In genomic region chr18:59672125-59672769, GRCh38 we compare ENCODE assay signal across 13 cellular contexts. TPM values are rescaled to one million over a fixed set of nuclear protein-coding genes. Genes with fewer than 3 reads are reported as not detected.
DNase-seq lines count a peak whose midpoint lies in the region; ATAC-seq, FAIRE-seq and TF ChIP-seq lines count a peak whose summit lies in the region.
"Had no signal": no experiment of that assay in that cellular context is flagged by ENCODE, and none has a peak within 500 bp of the region (broad histone marks: within the 10 kb centered on the region; RNA-seq: fewer than 3 reads in every experiment).

No MANE protein-coding gene starts in this region.

- peaks cover 6% of the 10 kb centered on the region for H3K4me1 ChIP-seq in keratinocyte (ENCODE audit: control insufficient read depth, extremely low read depth, insufficient read depth, low read length)
- H3K4me1 ChIP-seq in OCI-LY7 (ENCODE audit: insufficient read depth, low read length, poor library complexity, severe bottlenecking), result no peaks in the 10 kb centered on the region
- H3K4me1 ChIP-seq: Peyer's patch had no signal

- CTCF ChIA-PET in OCI-LY7 (lab: Charles Lee; ENCODE audit: unreplicated experiment), result no interaction called here

- POLR2A ChIA-PET in OCI-LY7 (lab: Charles Lee), result interaction anchor here (0.6 kb wide), 1 partner anchor 105 kb away, joined by 4 read pairs; no protein-coding TSS in a partner anchor

- TF ChIP-seq CTCF in D721Med (IDR thresholded peaks at IDR 0.05; ENCODE audit: insufficient read depth, missing control alignments), result no peak
- no peak for TF ChIP-seq CTCF in keratinocyte (optimal IDR thresholded peaks at IDR 0.05 in 1 of 3, IDR thresholded peaks at IDR 0.05 in 1 of 3, conservative IDR thresholded peaks at IDR 0.05 in 1 of 3; ENCODE audit: extremely low read depth in 1 of 3, insufficient read depth in 2 of 3, low read length in 3 of 3)
- no peak for TF ChIP-seq CTCF in OCI-LY7 (conservative IDR thresholded peaks at IDR 0.05; ENCODE audit: low read length)

- peaks cover 2% of the 10 kb centered on the region for H3K27me3 Mint-ChIP-seq in activated naive CD8-positive, alpha-beta T cell treated with anti-CD3 and anti-CD28 coated beads, Interleukin-2, amount 50 U/mL, for 24 hours
- H3K27me3 Mint-ChIP-seq: activated naive CD8-positive, alpha-beta T cell treated with anti-CD3 and anti-CD28 coated beads, Interleukin-2, amount 10 ng/mL, durations not matched to agents 7 days and 5 days had no signal

- no peaks in the 10 kb centered on the region for H3K36me3 Mint-ChIP-seq in activated naive CD8-positive, alpha-beta T cell treated with anti-CD3 and anti-CD28 coated beads, Interleukin-2, amount 50 U/mL, for 24 hours (ENCODE audit: low read depth)
- H3K36me3 Mint-ChIP-seq: activated naive CD8-positive, alpha-beta T cell treated with anti-CD3 and anti-CD28 coated beads, Interleukin-2, amount 10 ng/mL, durations not matched to agents 7 days and 5 days; stimulated activated memory B cell treated with anti-CD40 and anti-IgM and Interleukin-4, amounts not matched to agents 10 μg/mL and 1 μg/mL and 100 μg/mL, for 72 hours had no signal

- dilution Hi-C loops in keratinocyte (cut with MboI; ENCODE audit: extremely low pct_ligation_motif_present, low sequenced_read_pairs), result no loop called here

- no peak overlapping the region for H3K9ac ChIP-seq in keratinocyte (ENCODE audit: control insufficient read depth, extremely low read depth, insufficient read depth, low read length)

- no peak for ATAC-seq in activated naive CD8-positive, alpha-beta T cell treated with anti-CD3 and anti-CD28 coated beads, Interleukin-2, amount 50 U/mL, for 24 hours
- ATAC-seq: stimulated activated memory B cell treated with anti-CD40 and anti-IgM and Interleukin-4, amounts not matched to agents 10 μg/mL and 1 μg/mL and 100 μg/mL, for 72 hours had no signal

- DNase-seq in D721Med (ENCODE audit: insufficient read length, low spot score), result no peak
- DNase-seq in NCI-H1105 (lab: John Stamatoyannopoulos, UW), result peak; percentile 87
- peak; percentile 73 for DNase-seq in RPMI7951 (ENCODE audit: low read depth)
- no peak for DNase-seq in keratinocyte (ENCODE audit: low read depth, low spot score)
- DNase-seq in hippocampal formation (lab: John Stamatoyannopoulos, UW), result no peak
- no peak for DNase-seq in OCI-LY7 (ENCODE audit: low spot score)
- DNase-seq in activated naive CD8-positive, alpha-beta T cell treated with anti-CD3 and anti-CD28 coated beads, Interleukin-2, amount 50 U/mL, for 24 hours, result no peak
- DNase-seq in activated CD4-positive, CD25-positive, alpha-beta regulatory T cell (lab: John Stamatoyannopoulos, UW), result no peak
- DNase-seq: activated naive CD8-positive, alpha-beta T cell treated with anti-CD3 and anti-CD28 coated beads, Interleukin-2, amount 10 ng/mL, durations not matched to agents 7 days and 5 days; MV-4-11; Peyer's patch had no signal

- no peaks in the 10 kb centered on the region for H3K27me3 ChIP-seq in keratinocyte (ENCODE audit: control insufficient read depth, extremely low read depth, insufficient read depth, low read length)
- H3K27me3 ChIP-seq: Peyer's patch had no signal

- H3K79me2 ChIP-seq in keratinocyte (ENCODE audit: control insufficient read depth, insufficient read depth, low read length), result peaks cover 4% of the 10 kb centered on the region
- no peaks in the 10 kb centered on the region for H3K79me2 ChIP-seq in OCI-LY7 (ENCODE audit: insufficient read depth, low read depth, low read length)

- H3K9me2 ChIP-seq in OCI-LY7 (ENCODE audit: insufficient read depth, low read length), result no peaks in the 10 kb centered on the region

- H3K36me3 ChIP-seq in keratinocyte (ENCODE audit: control insufficient read depth in 2 of 2, extremely low read depth in 1 of 2, insufficient read depth in 2 of 2, low read length in 2 of 2) (no peaks in the 10 kb centered on the region), OCI-LY7 (ENCODE audit: insufficient read depth, low read length) (no peaks in the 10 kb centered on the region)
- H3K36me3 ChIP-seq: Peyer's patch had no signal

- H3K4me3 ChIP-seq in keratinocyte (ENCODE audit: control insufficient read depth in 2 of 3, extremely low read depth in 1 of 3, insufficient read depth in 2 of 3, low read depth in 1 of 3, low read length in 3 of 3) (no peak overlapping the region), OCI-LY7 (ENCODE audit: low read depth, low read length, poor library complexity, severe bottlenecking) (no peak overlapping the region)
- H3K4me3 ChIP-seq: Peyer's patch had no signal

- intact Hi-C loops in OCI-LY7 (cut with micrococcal nuclease; ENCODE audit: unreplicated experiment), result no loop called here

- H3K27ac Mint-ChIP-seq in activated naive CD8-positive, alpha-beta T cell treated with anti-CD3 and anti-CD28 coated beads, Interleukin-2, amount 50 U/mL, for 24 hours, result no peak overlapping the region
- H3K27ac Mint-ChIP-seq: activated naive CD8-positive, alpha-beta T cell treated with anti-CD3 and anti-CD28 coated beads, Interleukin-2, amount 10 ng/mL, durations not matched to agents 7 days and 5 days; stimulated activated memory B cell treated with anti-CD40 and anti-IgM and Interleukin-4, amounts not matched to agents 10 μg/mL and 1 μg/mL and 100 μg/mL, for 72 hours had no signal

- FAIRE-seq in D721Med (lab: Jason Lieb, UNC) (peak; percentile 6), keratinocyte (lab: Jason Lieb, UNC) (peak; percentile 32)
- FAIRE-seq: TTC549 had no signal

- H3K4me3 Mint-ChIP-seq in activated naive CD8-positive, alpha-beta T cell treated with anti-CD3 and anti-CD28 coated beads, Interleukin-2, amount 50 U/mL, for 24 hours, result no peak overlapping the region
- H3K4me3 Mint-ChIP-seq: activated naive CD8-positive, alpha-beta T cell treated with anti-CD3 and anti-CD28 coated beads, Interleukin-2, amount 10 ng/mL, durations not matched to agents 7 days and 5 days; stimulated activated memory B cell treated with anti-CD40 and anti-IgM and Interleukin-4, amounts not matched to agents 10 μg/mL and 1 μg/mL and 100 μg/mL, for 72 hours had no signal

- peaks cover 3% of the 10 kb centered on the region for H3K9me1 ChIP-seq in keratinocyte (ENCODE audit: control insufficient read depth, extremely low read depth, insufficient read depth, low read length)

- H2AFZ ChIP-seq in keratinocyte (ENCODE audit: control insufficient read depth, low read length) (no peak overlapping the region), OCI-LY7 (ENCODE audit: low read length) (no peak overlapping the region)

- no TSS peak for BruUV-seq in OCI-LY7 (replicated peaks; lab: Mats Ljungman, UMichigan)

- no peak overlapping the region for H3K27ac ChIP-seq in keratinocyte (ENCODE audit: control insufficient read depth, insufficient read depth, low read length)
- H3K27ac ChIP-seq in OCI-LY7 (ENCODE audit: low read depth, low read length, poor library complexity, severe bottlenecking), result no peak overlapping the region
- H3K27ac ChIP-seq: Peyer's patch had no signal

- no peaks in the 10 kb centered on the region for H3K9me3 Mint-ChIP-seq in activated naive CD8-positive, alpha-beta T cell treated with anti-CD3 and anti-CD28 coated beads, Interleukin-2, amount 50 U/mL, for 24 hours
- H3K9me3 Mint-ChIP-seq: activated naive CD8-positive, alpha-beta T cell treated with anti-CD3 and anti-CD28 coated beads, Interleukin-2, amount 10 ng/mL, durations not matched to agents 7 days and 5 days; stimulated activated memory B cell treated with anti-CD40 and anti-IgM and Interleukin-4, amounts not matched to agents 10 μg/mL and 1 μg/mL and 100 μg/mL, for 72 hours had no signal

- H4K20me1 ChIP-seq in keratinocyte (ENCODE audit: control insufficient read depth, extremely low read depth, insufficient read depth, low read length) (no peaks in the 10 kb centered on the region), OCI-LY7 (ENCODE audit: insufficient read depth, low read length) (no peaks in the 10 kb centered on the region)

- H3K4me2 ChIP-seq in keratinocyte (ENCODE audit: control insufficient read depth, extremely low read depth, insufficient read depth, low read depth, low read length), result no peak overlapping the region
- no peak overlapping the region for H3K4me2 ChIP-seq in OCI-LY7 (ENCODE audit: low read length)

- H3K9me3 ChIP-seq in keratinocyte (ENCODE audit: control insufficient read depth, low read depth, low read length), result no peaks in the 10 kb centered on the region
- H3K9me3 ChIP-seq in OCI-LY7 (ENCODE audit: low read length), result no peaks in the 10 kb centered on the region
- H3K9me3 ChIP-seq: Peyer's patch had no signal

- no peaks in the 10 kb centered on the region for H3K4me1 Mint-ChIP-seq in activated naive CD8-positive, alpha-beta T cell treated with anti-CD3 and anti-CD28 coated beads, Interleukin-2, amount 50 U/mL, for 24 hours
- H3K4me1 Mint-ChIP-seq: activated naive CD8-positive, alpha-beta T cell treated with anti-CD3 and anti-CD28 coated beads, Interleukin-2, amount 10 ng/mL, durations not matched to agents 7 days and 5 days; stimulated activated memory B cell treated with anti-CD40 and anti-IgM and Interleukin-4, amounts not matched to agents 10 μg/mL and 1 μg/mL and 100 μg/mL, for 72 hours had no signal

RNA-seq across cellular contexts. Expression of gene CCBE1, which starts 25.0 kb away (rescaled TPM):
- total RNA-seq in RPMI7951 (2014; rRNA removed; shearing (Covaris generic)), result 9.0 and 9.9 TPM in 2 replicates
- 12.9 to 26.6 TPM (median 20.1 TPM) in 3 replicates for polyA plus RNA-seq in keratinocyte
- polyA plus RNA-seq in keratinocyte (2011; ENCODE audit: low read depth), result 0.74 TPM
- polyA plus RNA-seq in keratinocyte (2011; cell fraction: cytosol; rRNA removed), result 6.8 and 9.6 TPM in 2 replicates
- 14.8 and 15.8 TPM in 2 replicates for polyA plus RNA-seq in keratinocyte (2011; cell fraction: nucleus; rRNA removed)
- polyA plus RNA-seq in keratinocyte (2012; ENCODE audit: low replicate concordance), result 2.0 and 22.9 TPM in 2 replicates
- polyA minus RNA-seq in keratinocyte, result 16.6 to 28.4 TPM (median 25.3 TPM) in 3 replicates
- polyA minus RNA-seq in keratinocyte (2011; cell fraction: cytosol; rRNA and poly(A)+ RNA removed), result 4.8 TPM
- 5.8 and 21.3 TPM in 2 replicates for polyA minus RNA-seq in keratinocyte (2011; cell fraction: nucleus; rRNA and poly(A)+ RNA removed)
- 0.08 and 0.16 TPM in 2 replicates for total RNA-seq in OCI-LY7 (2014; rRNA removed; shearing (Covaris generic))
- 0.70 and 0.85 TPM in 2 replicates for total RNA-seq in OCI-LY7 (2022)
- total RNA-seq: activated naive CD8-positive, alpha-beta T cell treated with anti-CD3 and anti-CD28 coated beads, Interleukin-2, amount 10 ng/mL, durations not matched to agents 7 days and 5 days had no signal

Comparison
In these comparisons a context has a peak if more than half of its experiments do, and no peak if none do; other contexts are left out.
1. DNase-seq: peak in NCI-H1105 (single experiment) and RPMI7951 (single experiment); none in D721Med (single experiment), keratinocyte (single experiment), hippocampal formation (0 of 2), OCI-LY7 (single experiment), activated naive CD8-positive, alpha-beta T cell treated with anti-CD3 and anti-CD28 coated beads, Interleukin-2, amount 50 U/mL, for 24 hours (single experiment) and activated CD4-positive, CD25-positive, alpha-beta regulatory T cell (0 of 4).